Comparison of ENCODE assay signal across 11 cellular contexts in the genomic region with DNA sequence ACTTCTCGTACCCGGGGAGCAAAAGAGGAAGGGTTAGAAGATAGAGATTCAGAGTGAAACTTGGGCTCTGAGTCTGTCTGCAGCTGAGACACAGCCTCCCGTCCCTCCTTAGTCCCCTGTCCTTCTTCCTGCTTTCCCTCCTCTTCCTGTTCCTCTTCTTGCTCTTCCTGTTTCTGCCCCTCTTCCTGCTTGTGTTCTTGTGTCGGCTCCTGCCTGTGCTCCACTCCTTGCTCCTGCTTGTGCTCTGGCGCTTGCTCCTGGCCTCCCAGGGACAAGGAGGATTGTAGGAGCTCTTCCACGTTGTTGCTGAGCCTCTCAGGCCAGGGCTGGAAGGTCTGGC. TPM values are rescaled to one million over a fixed set of nuclear protein-coding genes. Genes with fewer than 3 reads are reported as not detected.
DNase-seq lines count a peak whose midpoint lies in the region; ATAC-seq and TF ChIP-seq lines count a peak whose summit lies in the region.
"Had no signal": no experiment of that assay in that cellular context is flagged by ENCODE, and none has a peak within 500 bp of the region (broad histone marks: within the 10 kb centered on the region; RNA-seq: fewer than 3 reads in every experiment).

No MANE protein-coding gene starts in this region.

- H3K27ac Mint-ChIP-seq in GM23338 = no peak overlapping the region
- H3K27ac Mint-ChIP-seq in stimulated activated naive B cell treated with anti-CD40 and anti-IgM and Interleukin-4, amounts not matched to agents 10 μg/mL and 1 μg/mL and 100 μg/mL, for 72 hours = peak overlapping the region; percentile 87
- no peak overlapping the region for H3K27ac Mint-ChIP-seq in activated T-helper 17 cell treated with anti-CD3 and anti-CD28 coated beads, Interleukin-2, amount 50 U/mL, for 72 hours
- H3K27ac Mint-ChIP-seq: activated T-helper 2 cell treated with anti-CD3 and anti-CD28 coated beads, Interferon-gamma antibody, Interleukin-2, Interleukin-4, amounts not matched to agents 10 μg/mL and 5 μg/mL and 100 μg/mL, durations not matched to agents 14 hours and 24 hours and 36 hours had no signal

- peaks cover 5% of the 10 kb centered on the region; the same call in 1 of the 3 replicates for H3K36me3 Mint-ChIP-seq in GM23338 (ENCODE audit: low read depth)
- peaks cover 14 to 23% of the 10 kb centered on the region in 2 donors for H3K36me3 Mint-ChIP-seq in stimulated activated naive B cell treated with anti-CD40 and anti-IgM and Interleukin-4, amounts not matched to agents 10 μg/mL and 1 μg/mL and 100 μg/mL, for 72 hours
- H3K36me3 Mint-ChIP-seq in activated T-helper 17 cell treated with anti-CD3 and anti-CD28 coated beads, Interleukin-2, amount 50 U/mL, for 72 hours (ENCODE audit: low read depth) = peaks cover 20% of the 10 kb centered on the region

- no peaks in the 10 kb centered on the region for H3K79me2 ChIP-seq in GM23338 (replicated peaks; ENCODE audit: insufficient read depth)

- H3K4me3 ChIP-seq in GM23338 (no peak overlapping the region), thyroid gland (replicated peaks in 1 of 3) (no peak overlapping the region)
- H3K4me3 ChIP-seq: Peyer's patch had no signal

- no peak for DNase-seq in GM23338 (ENCODE audit: low spot score)
- no peak for DNase-seq in stimulated activated naive B cell treated with anti-CD40 and anti-IgM and Interleukin-4, amounts not matched to agents 10 μg/mL and 1 μg/mL and 100 μg/mL, for 72 hours
- no peak for DNase-seq in thyroid gland
- DNase-seq: DMS79 had no signal

- no peaks in the 10 kb centered on the region for H3K36me3 ChIP-seq in GM23338 (ENCODE audit: insufficient read depth)
- H3K36me3 ChIP-seq in thyroid gland = peaks cover 0 to 7% of the 10 kb centered on the region in 2 donors

- peaks cover 9% of the 10 kb centered on the region for H3K4me1 Mint-ChIP-seq in GM23338
- peaks cover 39 to 48% of the 10 kb centered on the region in 2 donors for H3K4me1 Mint-ChIP-seq in stimulated activated naive B cell treated with anti-CD40 and anti-IgM and Interleukin-4, amounts not matched to agents 10 μg/mL and 1 μg/mL and 100 μg/mL, for 72 hours
- H3K4me1 Mint-ChIP-seq in activated T-helper 17 cell treated with anti-CD3 and anti-CD28 coated beads, Interleukin-2, amount 50 U/mL, for 72 hours = peaks cover 5% of the 10 kb centered on the region

- 70 to 77% methylated on average over 6 of the region's 6 CpGs for WGBS in thyroid gland, 2 donors

- H3F3A ChIP-seq in GM23338 (replicated peaks; ENCODE audit: low read depth) = peaks cover 9% of the 10 kb centered on the region; the same call in 1 of the 2 replicates

- peaks cover 10% of the 10 kb centered on the region; the same call in 1 of the 2 replicates for H3K4me1 ChIP-seq in GM23338 (ENCODE audit: insufficient read depth)
- H3K4me1 ChIP-seq in thyroid gland = peaks cover 5 to 12% of the 10 kb centered on the region in 2 donors

- TF ChIP-seq POLR2A in thyroid gland (IDR thresholded peaks at IDR 0.05) = no peak

- no peak for TF ChIP-seq CTCF in GM23338 (conservative IDR thresholded peaks at IDR 0.05; ENCODE audit: low read depth in 2 of 2)
- TF ChIP-seq CTCF in thyroid gland (IDR thresholded peaks at IDR 0.05) = no peak

- H3K9me2 ChIP-seq in GM23338 (ENCODE audit: insufficient read depth) = no peaks in the 10 kb centered on the region

- no peaks in the 10 kb centered on the region for H3K9me3 ChIP-seq in thyroid gland
- H3K9me3 ChIP-seq: Peyer's patch had no signal

- ATAC-seq in GM23338 (no peak), esophagus mucosa (no peak)
- peak; percentile 83 to 84 for ATAC-seq in stimulated activated naive B cell treated with anti-CD40 and anti-IgM and Interleukin-4, amounts not matched to agents 10 μg/mL and 1 μg/mL and 100 μg/mL, for 72 hours (replicated peaks)
- no peak for ATAC-seq in activated T-helper 17 cell treated with anti-CD3 and anti-CD28 coated beads, Interleukin-2, amount 50 U/mL, for 72 hours (replicated peaks)

- no peak overlapping the region for H3K4me3 Mint-ChIP-seq in GM23338
- H3K4me3 Mint-ChIP-seq in stimulated activated naive B cell treated with anti-CD40 and anti-IgM and Interleukin-4, amounts not matched to agents 10 μg/mL and 1 μg/mL and 100 μg/mL, for 72 hours = peak overlapping the region; percentile 79
- no peak overlapping the region for H3K4me3 Mint-ChIP-seq in activated T-helper 17 cell treated with anti-CD3 and anti-CD28 coated beads, Interleukin-2, amount 50 U/mL, for 72 hours
- H3K4me3 Mint-ChIP-seq: central memory CD8-positive, alpha-beta T cell had no signal

- H4K20me1 ChIP-seq in GM23338 (replicated peaks; ENCODE audit: insufficient read depth) = no peaks in the 10 kb centered on the region

- H3K27ac ChIP-seq in GM23338 (ENCODE audit: low read depth) = no peak overlapping the region
- peak overlapping the region; percentile 32 for H3K27ac ChIP-seq in layer of hippocampus (ENCODE audit: low read depth, low read length)
- H3K27ac ChIP-seq in thyroid gland = no peak overlapping the region

- H3K9me3 Mint-ChIP-seq in GM23338 = no peaks in the 10 kb centered on the region
- peaks cover 2 to 3% of the 10 kb centered on the region in 2 donors for H3K9me3 Mint-ChIP-seq in stimulated activated naive B cell treated with anti-CD40 and anti-IgM and Interleukin-4, amounts not matched to agents 10 μg/mL and 1 μg/mL and 100 μg/mL, for 72 hours
- H3K9me3 Mint-ChIP-seq in activated T-helper 17 cell treated with anti-CD3 and anti-CD28 coated beads, Interleukin-2, amount 50 U/mL, for 72 hours = peaks cover 6% of the 10 kb centered on the region
- H3K9me3 Mint-ChIP-seq: central memory CD8-positive, alpha-beta T cell had no signal

- no peak overlapping the region for H3K4me2 ChIP-seq in GM23338

- intact Hi-C loops in thyroid gland (cut with DNase I) = no loop called here

- H2AFZ ChIP-seq in GM23338 = 0 out of 2 replicates have a peak overlapping the region, but pooled peaks have one; percentile 38

- H3K27me3 Mint-ChIP-seq in GM23338 (ENCODE audit: insufficient read depth, low read depth, poor library complexity) = peaks cover 9% of the 10 kb centered on the region
- no peaks in the 10 kb centered on the region for H3K27me3 Mint-ChIP-seq in stimulated activated naive B cell treated with anti-CD40 and anti-IgM and Interleukin-4, amounts not matched to agents 10 μg/mL and 1 μg/mL and 100 μg/mL, for 72 hours
- H3K27me3 Mint-ChIP-seq in activated T-helper 17 cell treated with anti-CD3 and anti-CD28 coated beads, Interleukin-2, amount 50 U/mL, for 72 hours = peaks cover 3% of the 10 kb centered on the region
- H3K27me3 Mint-ChIP-seq: central memory CD8-positive, alpha-beta T cell had no signal

- peaks cover 27% of the 10 kb centered on the region for H3K27me3 ChIP-seq in GM23338 (ENCODE audit: insufficient read depth)
- H3K27me3 ChIP-seq in layer of hippocampus (ENCODE audit: control insufficient read depth, insufficient read depth, low read length) = no peaks in the 10 kb centered on the region
- no peaks in the 10 kb centered on the region for H3K27me3 ChIP-seq in thyroid gland
- H3K27me3 ChIP-seq: Peyer's patch had no signal

TF ChIP-seq in PFSK-1, 5 proteins besides CTCF, POLR2A, EP300 and RAD21 (continues in another document):
- TF ChIP-seq TAF1 (IDR thresholded peaks at IDR 0.05; ENCODE audit: borderline replicate concordance, insufficient read depth, low read length) (no peak), POLR2AphosphoS5 (IDR thresholded peaks at IDR 0.05; ENCODE audit: low read depth, low read length) (peak; percentile 84), FOXP2 (optimal IDR thresholded peaks at IDR 0.05; ENCODE audit: borderline replicate concordance, extremely low read depth, extremely low read length, insufficient read depth) (no peak), SIN3A (IDR thresholded peaks at IDR 0.05; ENCODE audit: borderline replicate concordance, insufficient read depth, low read length) (no peak)

RNA-seq across cellular contexts. Expression of gene ACRBP, which starts 3.0 kb away (rescaled TPM):
- total RNA-seq in GM23338 (2014; rRNA removed; shearing (Covaris generic)) = 2.2 TPM in 1 of 2 replicates, not detected in the other
- 0.70 TPM in 1 of 2 replicates, not detected in the other for polyA plus RNA-seq in GM23338 (2016; fragmentation: Nextera tagmentation; extraction: Ambion mirVana)
- 1.2 TPM for polyA plus RNA-seq in PFSK-1 (2012; ENCODE audit: insufficient read length, low read depth)
- total RNA-seq in activated T-helper 17 cell treated with anti-CD3 and anti-CD28 coated beads, Interleukin-2, amount 50 U/mL, for 72 hours = 1 to 10 TPM in 1 of 2 donors, under 1 TPM in 1; 0.78 to 2.6 TPM
- total RNA-seq in esophagus mucosa (0.56 TPM), thyroid gland (10 to 100 TPM in 2 of 4 donors, 1 to 10 TPM in 2; 8.9 to 11.4 (median 10.4) TPM)

RNA-seq across cellular contexts. Expression of gene LPAR5, which starts 8.5 kb away (rescaled TPM):
- 0.38 and 0.89 TPM in 2 replicates for total RNA-seq in GM23338 (2014; rRNA removed; shearing (Covaris generic))
- polyA plus RNA-seq in GM23338 (2016; fragmentation: Nextera tagmentation; extraction: Ambion mirVana) = 0.32 and 0.38 TPM in 2 replicates
- polyA plus RNA-seq in PFSK-1 (2012; ENCODE audit: insufficient read length, low read depth) = 0.15 TPM
- total RNA-seq in activated T-helper 17 cell treated with anti-CD3 and anti-CD28 coated beads, Interleukin-2, amount 50 U/mL, for 72 hours = 1 to 10 TPM; 3.1 to 4.5 TPM
- total RNA-seq in esophagus mucosa (18.9 TPM), thyroid gland (1 to 10 TPM in 3 of 4 donors, under 1 TPM in 1; 0.78 to 8.1 (median 3.5) TPM)

RNA-seq across cellular contexts. Expression of gene ING4, which starts 18.7 kb away (rescaled TPM):
- total RNA-seq in GM23338 (2014; rRNA removed; shearing (Covaris generic)) = 22.0 and 27.7 TPM in 2 replicates
- polyA plus RNA-seq in GM23338 (2016; fragmentation: Nextera tagmentation; extraction: Ambion mirVana) = 25.5 and 29.6 TPM in 2 replicates
- polyA plus RNA-seq in PFSK-1 (2012; ENCODE audit: insufficient read length, low read depth) = 14.0 TPM
- total RNA-seq in activated T-helper 17 cell treated with anti-CD3 and anti-CD28 coated beads, Interleukin-2, amount 50 U/mL, for 72 hours = 10 to 100 TPM; 13.4 to 25.6 TPM
- total RNA-seq in esophagus mucosa (15.4 TPM), thyroid gland (10 to 100 TPM; 52.7 to 85.1 (median 67.2) TPM)

RNA-seq across cellular contexts. Expression of gene CHD4, which starts 37.0 kb away (rescaled TPM):
- total RNA-seq in GM23338 (2014; rRNA removed; shearing (Covaris generic)) = 301 and 351 TPM in 2 replicates
- polyA plus RNA-seq in GM23338 (2016; fragmentation: Nextera tagmentation; extraction: Ambion mirVana) = 317 and 370 TPM in 2 replicates
- 136 TPM for polyA plus RNA-seq in PFSK-1 (2012; ENCODE audit: insufficient read length, low read depth)
- 100 to 1,000 TPM; 267 to 285 TPM for total RNA-seq in activated T-helper 17 cell treated with anti-CD3 and anti-CD28 coated beads, Interleukin-2, amount 50 U/mL, for 72 hours
- total RNA-seq in esophagus mucosa (119 TPM), thyroid gland (100 to 1,000 TPM; 152 to 337 (median 263) TPM)

RNA-seq across cellular contexts. Expression of gene ZNF384, which starts 44.9 kb away (rescaled TPM):
- total RNA-seq in GM23338 (2014; rRNA removed; shearing (Covaris generic)) = 30.2 and 35.9 TPM in 2 replicates
- polyA plus RNA-seq in GM23338 (2016; fragmentation: Nextera tagmentation; extraction: Ambion mirVana) = 14.7 and 20.5 TPM in 2 replicates
- 89.9 TPM for polyA plus RNA-seq in PFSK-1 (2012; ENCODE audit: insufficient read length, low read depth)
- 10 to 100 TPM; 80.6 to 88.7 TPM for total RNA-seq in activated T-helper 17 cell treated with anti-CD3 and anti-CD28 coated beads, Interleukin-2, amount 50 U/mL, for 72 hours
- 22.8 TPM for total RNA-seq in esophagus mucosa
- total RNA-seq in thyroid gland = 10 to 100 TPM; 41.9 to 72.8 (median 53.1) TPM

Comparison
In these comparisons a context has a peak if more than half of its experiments do, and no peak if none do; other contexts are left out.
1. ATAC-seq: peak in stimulated activated naive B cell treated with anti-CD40 and anti-IgM and Interleukin-4, amounts not matched to agents 10 μg/mL and 1 μg/mL and 100 μg/mL, for 72 hours (2 of 2); none in GM23338 (single experiment), activated T-helper 17 cell treated with anti-CD3 and anti-CD28 coated beads, Interleukin-2, amount 50 U/mL, for 72 hours (single experiment) and esophagus mucosa (single experiment).
2. H3K4me3 Mint-ChIP-seq: peak in stimulated activated naive B cell treated with anti-CD40 and anti-IgM and Interleukin-4, amounts not matched to agents 10 μg/mL and 1 μg/mL and 100 μg/mL, for 72 hours (2 of 2); none in GM23338 (single experiment) and activated T-helper 17 cell treated with anti-CD3 and anti-CD28 coated beads, Interleukin-2, amount 50 U/mL, for 72 hours (single experiment).